ENCODE assay signal across 8 cellular contexts in the genomic region with DNA sequence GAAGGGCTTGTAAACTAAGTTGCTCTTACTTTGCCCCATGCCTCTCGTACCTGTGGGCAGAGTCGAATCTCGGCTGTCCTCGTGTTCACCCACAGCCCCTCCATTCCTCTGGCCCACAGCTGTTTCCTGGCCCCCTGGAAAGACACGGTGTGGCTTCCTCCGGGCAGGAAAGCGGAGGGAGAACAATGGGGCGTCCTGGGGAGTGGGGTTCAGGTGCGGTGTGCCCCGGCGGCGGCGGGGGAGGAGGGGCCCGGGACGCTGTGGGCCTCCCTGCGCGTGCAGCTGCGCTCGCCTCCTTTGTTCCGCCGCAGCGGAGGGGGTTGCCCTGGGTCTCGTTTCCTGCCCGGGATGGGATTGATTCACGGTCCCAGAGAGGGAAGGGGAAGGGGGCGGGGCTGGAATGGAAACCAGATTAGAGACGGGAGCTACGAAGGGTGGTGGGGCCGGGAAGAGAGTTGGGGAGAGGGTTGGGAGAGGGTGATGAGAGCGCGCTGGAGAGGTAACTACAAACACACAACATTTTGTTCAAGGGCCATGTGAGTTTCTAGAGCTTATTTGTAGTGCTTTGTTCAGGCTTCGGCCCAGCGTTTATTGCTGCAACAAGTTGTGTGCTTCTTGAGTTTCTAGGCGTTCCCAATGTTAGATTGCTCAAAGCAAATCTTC. TPM values are rescaled to one million over a fixed set of nuclear protein-coding genes. Genes with fewer than 3 reads are reported as not detected.
DNase-seq lines count a peak whose midpoint lies in the region; ATAC-seq and TF ChIP-seq lines count a peak whose summit lies in the region.

No MANE protein-coding gene starts in this region.

- H3K4me3 ChIP-seq in epithelial cell of proximal tubule (ENCODE audit: low read depth, low read length) (peak overlapping the region; percentile 71), mucosa of rectum (ENCODE audit: low read length in 2 of 2) (peak overlapping the region; percentile 80 to 81), thyroid gland (replicated peaks in 1 of 3) (peak overlapping the region; percentile 42 to 74 (median 58))

- no peaks in the 10 kb centered on the region for H3K36me3 ChIP-seq in mucosa of rectum (ENCODE audit: control insufficient read depth in 2 of 2, insufficient read depth in 2 of 2, low read length in 2 of 2)
- H3K36me3 ChIP-seq in thyroid gland = no peaks in the 10 kb centered on the region

- TF ChIP-seq CTCF in epithelial cell of proximal tubule (conservative IDR thresholded peaks at IDR 0.05; ENCODE audit: low read depth, low read length) = no peak
- no peak for TF ChIP-seq CTCF in thyroid gland (IDR thresholded peaks at IDR 0.05)

- H3K9me3 ChIP-seq in mucosa of rectum (ENCODE audit: control insufficient read depth in 2 of 2, low read length in 2 of 2) (no peaks in the 10 kb centered on the region), thyroid gland (no peaks in the 10 kb centered on the region)

- TF ChIP-seq POLR2A in thyroid gland (IDR thresholded peaks at IDR 0.05) = peak in 1 of 2 donors; percentile 17

- ATAC-seq in GM19351 (IDR thresholded peaks at IDR 0.05; ENCODE audit: unreplicated experiment) = peak; percentile 1

- 3 to 6% methylated on average over 26 to 34 of the region's 34 CpGs for WGBS in thyroid gland, 2 donors

- in situ Hi-C loops in ACHN (cut with HindIII; ENCODE audit: low pct_ligation_motif_present, low pct_unique_long_range_greater_than_20kb, low sequenced_read_pairs) = no loop called here

- H3K27ac ChIP-seq in mucosa of rectum (ENCODE audit: low read depth in 2 of 2, low read length in 2 of 2) (peak overlapping the region; percentile 54 to 79), thyroid gland (peak overlapping the region; percentile 43 to 87 (median 67))

- DNase-seq in ACHN (peak; percentile 87), NCI-H1105 treated with DMSO at 0.1 percent for 48 hours (lab: John Stamatoyannopoulos, UW) (peak; percentile 24), epithelial cell of proximal tubule (ENCODE audit: low read depth) (no peak), thyroid gland (peak; percentile 58 to 65), pons (ENCODE audit: low spot score) (no peak)
- peak; percentile 7 for DNase-seq in activated CD4-positive, alpha-beta T cell treated with anti-CD3 and anti-CD28 coated beads, Interleukin-2, amount 50 U/mL, for 1 hour

- H3K27me3 ChIP-seq in mucosa of rectum (ENCODE audit: control insufficient read depth in 2 of 2, insufficient read depth in 2 of 2, low read length in 2 of 2) (no peaks in the 10 kb centered on the region), thyroid gland (no peaks in the 10 kb centered on the region)

- H3K4me1 ChIP-seq in mucosa of rectum (ENCODE audit: control insufficient read depth in 2 of 2, insufficient read depth in 2 of 2, low read length in 2 of 2) (peaks cover 2 to 9% of the 10 kb centered on the region in 2 donors), thyroid gland (peaks cover 9 to 11% of the 10 kb centered on the region in 2 donors)

- intact Hi-C loops in thyroid gland (cut with DNase I) = no loop called here

- peak overlapping the region; percentile 72 to 75 for H3K9ac ChIP-seq in mucosa of rectum (ENCODE audit: low read depth in 1 of 2, low read length in 2 of 2)

RNA-seq across cellular contexts. Expression of a gene that starts 0.8 kb away (rescaled TPM):
- 66.5 and 69.6 TPM in 2 replicates for total RNA-seq in epithelial cell of proximal tubule
- 10 to 100 TPM; 16.9 to 43.8 (median 32.9) TPM for total RNA-seq in thyroid gland

Comparison
In these comparisons a context has a peak if more than half of its experiments do, and no peak if none do; other contexts are left out.
1. DNase-seq: peak in ACHN (single experiment), NCI-H1105 treated with DMSO at 0.1 percent for 48 hours (single experiment), activated CD4-positive, alpha-beta T cell treated with anti-CD3 and anti-CD28 coated beads, Interleukin-2, amount 50 U/mL, for 1 hour (single experiment) and thyroid gland (2 of 2); none in epithelial cell of proximal tubule (single experiment) and pons (single experiment).
2. Peak in every context shown above with its lines, with median percentiles within 50 percentile points of each other: H3K4me3 ChIP-seq.